1 cellular context compared by ENCODE assay signal in the genomic region with DNA sequence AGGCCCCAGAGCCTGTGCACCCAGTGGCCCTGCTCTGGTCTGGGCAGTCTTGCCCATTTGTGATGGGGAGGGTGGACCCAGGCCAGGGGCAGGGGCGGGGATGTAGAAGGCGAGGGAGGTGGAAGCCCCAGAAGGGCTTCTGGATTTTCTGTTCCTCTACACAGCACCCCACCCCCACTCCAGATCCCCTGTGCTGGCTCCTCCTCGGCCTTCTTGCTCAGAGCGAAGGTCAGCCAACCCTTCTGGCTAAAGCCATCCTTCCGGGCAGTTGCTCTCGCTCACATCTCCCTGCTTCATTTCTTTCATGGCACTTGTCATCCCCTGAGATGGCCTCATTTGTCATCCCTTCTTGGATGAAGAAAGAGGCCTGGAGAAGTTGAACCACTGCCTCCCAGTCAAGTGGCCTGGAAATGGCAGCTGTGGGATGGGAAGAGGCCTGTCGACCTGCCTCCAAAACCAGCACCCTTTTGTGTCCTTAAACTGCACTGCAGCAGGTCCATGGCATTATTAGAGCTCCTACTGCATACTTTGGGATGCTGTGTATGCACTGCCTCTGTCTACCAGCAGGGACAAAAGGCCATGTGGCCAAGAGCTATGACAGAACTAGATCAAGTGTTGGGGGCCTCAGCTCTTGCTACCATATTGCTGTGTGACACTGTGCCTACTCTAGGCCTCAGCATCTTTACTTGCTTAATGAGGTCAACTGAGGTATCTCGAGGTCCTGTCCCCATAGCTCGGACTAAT.
TF ChIP-seq lines count a peak whose summit lies in the region.

No MANE protein-coding gene starts in this region.

TF ChIP-seq in IMR-90, 13 proteins besides CTCF, POLR2A, EP300 and RAD21:
- TF ChIP-seq CEBPB (IDR thresholded peaks at IDR 0.05; ENCODE audit: low read depth, low read length) (no peak), SMC3 (IDR thresholded peaks at IDR 0.05; ENCODE audit: low read depth, low read length) (no peak), CHD1 (IDR thresholded peaks at IDR 0.05; ENCODE audit: low read depth, low read length) (no peak), USF2 (IDR thresholded peaks at IDR 0.05; ENCODE audit: low read depth, low read length) (no peak), FOS (IDR thresholded peaks at IDR 0.05; ENCODE audit: low read depth, low read length) (no peak), BHLHE40 (IDR thresholded peaks at IDR 0.05; ENCODE audit: low read depth, low read length) (no peak), RCOR1 (IDR thresholded peaks at IDR 0.05; ENCODE audit: insufficient replicate concordance, low read length) (no peak), MAFK (IDR thresholded peaks at IDR 0.05; ENCODE audit: low read depth, low read length) (no peak), NFE2L2 (IDR thresholded peaks at IDR 0.05; ENCODE audit: low read depth, low read length) (no peak), RFX5 (IDR thresholded peaks at IDR 0.05; ENCODE audit: low read depth, low read length) (no peak), MAZ (IDR thresholded peaks at IDR 0.05; ENCODE audit: borderline replicate concordance, low read depth, low read length) (no peak), MXI1 (IDR thresholded peaks at IDR 0.05; ENCODE audit: borderline replicate concordance, low read depth, low read length) (no peak)
- TF ChIP-seq, protein P1, sequence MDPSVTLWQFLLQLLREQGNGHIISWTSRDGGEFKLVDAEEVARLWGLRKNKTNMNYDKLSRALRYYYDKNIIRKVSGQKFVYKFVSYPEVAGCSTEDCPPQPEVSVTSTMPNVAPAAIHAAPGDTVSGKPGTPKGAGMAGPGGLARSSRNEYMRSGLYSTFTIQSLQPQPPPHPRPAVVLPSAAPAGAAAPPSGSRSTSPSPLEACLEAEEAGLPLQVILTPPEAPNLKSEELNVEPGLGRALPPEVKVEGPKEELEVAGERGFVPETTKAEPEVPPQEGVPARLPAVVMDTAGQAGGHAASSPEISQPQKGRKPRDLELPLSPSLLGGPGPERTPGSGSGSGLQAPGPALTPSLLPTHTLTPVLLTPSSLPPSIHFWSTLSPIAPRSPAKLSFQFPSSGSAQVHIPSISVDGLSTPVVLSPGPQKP (IDR thresholded peaks at IDR 0.05; ENCODE audit: borderline replicate concordance, low read depth, low read length), result no peak
